Comparison of ENCODE assay signal across 1 cellular context in genomic region chr9:89323257-89323841, GRCh38.
TF ChIP-seq lines count a peak whose summit lies in the region.

No MANE protein-coding gene starts in this region.

TF ChIP-seq in SK-N-SH treated with all-trans-retinoic acid at 6 μM for 48 hours, 23 proteins besides CTCF, POLR2A, EP300 and RAD21 (continued from another document):
- TF ChIP-seq POU6F1 (CRISPR knock-in tag; IDR thresholded peaks at IDR 0.05; ENCODE audit: borderline replicate concordance, low read depth) = no peak
